Comparison of ENCODE assay signal across 10 cellular contexts in genomic region chr11:64764753-64765152, GRCh38. TPM values are rescaled to one million over a fixed set of nuclear protein-coding genes. Genes with fewer than 3 reads are reported as not detected.
DNase-seq lines count a peak whose midpoint lies in the region; ATAC-seq and TF ChIP-seq lines count a peak whose summit lies in the region.
"Had no signal": no experiment of that assay in that cellular context is flagged by ENCODE, and none has a peak within 500 bp of the region (broad histone marks: within the 10 kb centered on the region; RNA-seq: fewer than 3 reads in every experiment).

No MANE protein-coding gene starts in this region.

- ATAC-seq in RWPE2 (ENCODE audit: low read depth) (no peak), HG02571 (IDR thresholded peaks at IDR 0.05; ENCODE audit: unreplicated experiment) (no peak), HG02588 (IDR thresholded peaks at IDR 0.05; ENCODE audit: unreplicated experiment) (no peak)

- peaks cover 67% of the 10 kb centered on the region for H3K36me3 Mint-ChIP-seq in endothelial cell (ENCODE audit: low read depth, unreplicated experiment)

- H3K36me3 ChIP-seq in RWPE2 (ENCODE audit: low read depth), result peaks cover 67% of the 10 kb centered on the region
- H3K36me3 ChIP-seq in sigmoid colon, result peaks cover 54 to 69% (median 64%) of the 10 kb centered on the region in 4 donors

- WGBS in sigmoid colon, 2 donors, result 76 to 89% methylated on average over 8 of the region's 8 CpGs

- peak overlapping the region; percentile 16 for H3K27ac Mint-ChIP-seq in endothelial cell (ENCODE audit: unreplicated experiment)

- intact Hi-C loops in sigmoid colon (cut with DNase I), result loop anchor here (1.0 kb wide), 1 partner anchor 22 kb away; no protein-coding TSS in a partner anchor

- H3K9me3 ChIP-seq in RWPE2 (ENCODE audit: severe bottlenecking) (no peaks in the 10 kb centered on the region), sigmoid colon (no peaks in the 10 kb centered on the region)

- H3K4me3 Mint-ChIP-seq in endothelial cell (ENCODE audit: unreplicated experiment), result peak overlapping the region; percentile 24

- peaks cover 17% of the 10 kb centered on the region for H3K4me1 ChIP-seq in RWPE2 (ENCODE audit: insufficient read depth, poor library complexity, severe bottlenecking)
- H3K4me1 ChIP-seq in sigmoid colon, result peaks cover 0 to 73% (median 65%) of the 10 kb centered on the region in 4 donors

- peak; percentile 15 for DNase-seq in activated CD4-positive, CD25-positive, alpha-beta regulatory T cell treated with anti-CD3 and anti-CD28 coated beads, Interleukin-2, amount 50 U/mL, for 72 hours
- no peak for DNase-seq in activated CD4-positive, CD25-positive, alpha-beta regulatory T cell (lab: John Stamatoyannopoulos, UW)
- DNase-seq in RWPE2 (ENCODE audit: low spot score) (no peak), endothelial cell (ENCODE audit: low spot score) (no peak), sigmoid colon (no peak)
- DNase-seq in stimulated activated CD4-positive, alpha-beta T cell treated with anti-CD3 and anti-CD28 coated beads, Interleukin-4, amount 100 ng/mL, for 1 hour, result no peak
- DNase-seq: KG1, NCI-H446 had no signal

- H3K27me3 ChIP-seq in RWPE2 (ENCODE audit: insufficient read depth, poor library complexity, severe bottlenecking) (no peaks in the 10 kb centered on the region), sigmoid colon (no peaks in the 10 kb centered on the region)

- H3K27me3 Mint-ChIP-seq in endothelial cell (ENCODE audit: unreplicated experiment), result peaks cover 13% of the 10 kb centered on the region

- TF ChIP-seq CTCF in RWPE2 (IDR thresholded peaks at IDR 0.05; ENCODE audit: poor library complexity, severe bottlenecking) (no peak), endothelial cell (IDR thresholded peaks at IDR 0.05; ENCODE audit: unreplicated experiment) (no peak), sigmoid colon (IDR thresholded peaks at IDR 0.05) (no peak)

- no peak for TF ChIP-seq EP300 in sigmoid colon (IDR thresholded peaks at IDR 0.05)

- H3K27ac ChIP-seq in RWPE2 (ENCODE audit: poor library complexity, severe bottlenecking) (peak overlapping the region; percentile 56), sigmoid colon (peak overlapping the region; percentile 79 to 88 (median 82))

- H3K4me1 Mint-ChIP-seq in endothelial cell (ENCODE audit: unreplicated experiment), result peaks cover 48% of the 10 kb centered on the region

- H3K9me3 Mint-ChIP-seq in endothelial cell (ENCODE audit: unreplicated experiment), result no peaks in the 10 kb centered on the region

- no peak for TF ChIP-seq POLR2A in sigmoid colon (IDR thresholded peaks at IDR 0.05)

- H3K4me3 ChIP-seq in RWPE2 (ENCODE audit: severe bottlenecking) (no peak overlapping the region), sigmoid colon (no peak overlapping the region)

RNA-seq across cellular contexts. Expression of gene PYGM, which starts 5.0 kb away (rescaled TPM):
- total RNA-seq in endothelial cell (ENCODE audit: unreplicated experiment) (0.26 TPM), sigmoid colon (10 to 100 TPM; 10.5 to 42.1 (median 27.1) TPM)
- polyA plus RNA-seq in sigmoid colon, result 1 to 10 TPM in 2 of 3 donors, under 1 TPM in 1; 0.23 to 2.1 (median 1.8) TPM

RNA-seq across cellular contexts. Expression of gene SF1, which starts 13.6 kb away (rescaled TPM):
- total RNA-seq in endothelial cell (ENCODE audit: unreplicated experiment) (322 TPM), sigmoid colon (100 to 1,000 TPM; 185 to 381 (median 294) TPM)
- polyA plus RNA-seq in sigmoid colon, result 100 to 1,000 TPM in 1 of 3 donors, 10 to 100 TPM in 2; 36.5 to 126 (median 43.2) TPM

RNA-seq across cellular contexts. Expression of gene RASGRP2, which starts 20.8 kb away (rescaled TPM):
- total RNA-seq in endothelial cell (ENCODE audit: unreplicated experiment) (139 TPM), sigmoid colon (10 to 100 TPM; 26.7 to 77.0 (median 27.8) TPM)
- 100 to 1,000 TPM in 1 of 3 donors, 1 to 10 TPM in 2; 2.1 to 101 (median 4.8) TPM for polyA plus RNA-seq in sigmoid colon

RNA-seq across cellular contexts. Expression of gene MAP4K2, which starts 38.3 kb away (rescaled TPM):
- total RNA-seq in endothelial cell (ENCODE audit: unreplicated experiment) (202 TPM), sigmoid colon (10 to 100 TPM; 11.5 to 23.5 (median 16.6) TPM)
- polyA plus RNA-seq in sigmoid colon, result 10 to 100 TPM in 2 of 3 donors, 1 to 10 TPM in 1; 9.0 to 19.8 (median 11.1) TPM

RNA-seq across cellular contexts. Expression of gene NRXN2, which starts 41.8 kb away (rescaled TPM):
- total RNA-seq in endothelial cell (ENCODE audit: unreplicated experiment) (11.5 TPM), sigmoid colon (10 to 100 TPM in 2 of 4 donors, 1 to 10 TPM in 2; 6.8 to 20.5 (median 13.7) TPM)
- 1 to 10 TPM in 2 of 3 donors, under 1 TPM in 1; 0.23 to 4.9 (median 3.0) TPM for polyA plus RNA-seq in sigmoid colon
